In genomic region chr4:97910005-97910404, GRCh38 we compare ENCODE assay signal across 1 cellular context.
TF ChIP-seq lines count a peak whose summit lies in the region.

No MANE protein-coding gene starts in this region.

TF ChIP-seq in A549, 52 proteins besides CTCF, POLR2A, EP300 and RAD21 (continued from another document):
- TF ChIP-seq ELK1 (IDR thresholded peaks at IDR 0.05; ENCODE audit: low read depth, low read length) (no peak), CBX2 (IDR thresholded peaks at IDR 0.05; ENCODE audit: borderline replicate concordance, low read depth) (no peak), ESRRA (IDR thresholded peaks at IDR 0.05; ENCODE audit: borderline replicate concordance, low read length) (no peak), USF2 (IDR thresholded peaks at IDR 0.05) (no peak), MAZ (IDR thresholded peaks at IDR 0.05; ENCODE audit: borderline replicate concordance, low read depth, low read length) (no peak), RARB (CRISPR knock-in tag; IDR thresholded peaks at IDR 0.05) (no peak)
TF ChIP-seq in A549: peak in this region for 0.
